Comparison of ENCODE assay signal across 11 cellular contexts in genomic region chr3:20023663-20024417, GRCh38. TPM values are rescaled to one million over a fixed set of nuclear protein-coding genes. Genes with fewer than 3 reads are reported as not detected.
DNase-seq lines count a peak whose midpoint lies in the region; ATAC-seq and TF ChIP-seq lines count a peak whose summit lies in the region.
"Had no signal": no experiment of that assay in that cellular context is flagged by ENCODE, and none has a peak within 500 bp of the region (broad histone marks: within the 10 kb centered on the region; RNA-seq: fewer than 3 reads in every experiment).

No MANE protein-coding gene starts in this region.

- H3K9me3 Mint-ChIP-seq in memory B cell: no peaks in the 10 kb centered on the region
- no peaks in the 10 kb centered on the region for H3K9me3 Mint-ChIP-seq in activated CD4-positive, alpha-beta T cell treated with anti-CD3 and anti-CD28 coated beads, Interleukin-2, amount 10 ng/mL, durations not matched to agents 7 days and 5 days
- H3K9me3 Mint-ChIP-seq: type B pancreatic cell had no signal

- no peaks in the 10 kb centered on the region for H3K27me3 Mint-ChIP-seq in memory B cell
- H3K27me3 Mint-ChIP-seq in activated CD4-positive, alpha-beta T cell treated with anti-CD3 and anti-CD28 coated beads, Interleukin-2, amount 10 ng/mL, durations not matched to agents 7 days and 5 days: no peaks in the 10 kb centered on the region
- H3K27me3 Mint-ChIP-seq: type B pancreatic cell had no signal

- no peaks in the 10 kb centered on the region for H3K36me3 ChIP-seq in OCI-LY3 (replicated peaks; ENCODE audit: low read depth, low read length)

- H3K4me3 ChIP-seq in OCI-LY3 (ENCODE audit: low read length): no peak overlapping the region

- H3K27ac Mint-ChIP-seq in memory B cell: no peak overlapping the region
- H3K27ac Mint-ChIP-seq in activated CD4-positive, alpha-beta T cell treated with anti-CD3 and anti-CD28 coated beads, Interleukin-2, amount 10 ng/mL, durations not matched to agents 7 days and 5 days: no peak overlapping the region
- H3K27ac Mint-ChIP-seq: type B pancreatic cell had no signal

- peaks cover 8% of the 10 kb centered on the region for H3K4me1 Mint-ChIP-seq in memory B cell
- peaks cover 9% of the 10 kb centered on the region for H3K4me1 Mint-ChIP-seq in activated CD4-positive, alpha-beta T cell treated with anti-CD3 and anti-CD28 coated beads, Interleukin-2, amount 10 ng/mL, durations not matched to agents 7 days and 5 days

- no peak for TF ChIP-seq CTCF in OCI-LY3 (IDR thresholded peaks at IDR 0.05; ENCODE audit: low read depth, low read length)

- no peaks in the 10 kb centered on the region for H4K20me1 ChIP-seq in OCI-LY3 (ENCODE audit: insufficient read depth, low read length)

- POLR2A ChIA-PET in activated CD4-positive, alpha-beta T cell treated with anti-CD3 and anti-CD28 coated beads, Interleukin-2, amount 10 ng/mL, durations not matched to agents 7 days and 5 days (lab: Charles Lee): interaction anchor here (0.6 kb wide), 1 partner anchor 15 kb away, joined by 3 read pairs; no protein-coding TSS in a partner anchor

- DNase-seq in dermis blood vessel endothelial cell (peak; percentile 82), memory B cell (ENCODE audit: low spot score in 2 of 2) (no peak), NCI-H69 (lab: John Stamatoyannopoulos, UW) (no peak)
- DNase-seq in activated CD4-positive, alpha-beta T cell treated with anti-CD3 and anti-CD28 coated beads, Interleukin-2, amount 10 ng/mL, durations not matched to agents 7 days and 5 days: no peak
- DNase-seq: EL, NCI-H446 had no signal

- peaks cover 9% of the 10 kb centered on the region for H3K4me1 ChIP-seq in OCI-LY3 (ENCODE audit: low read length)

- H3K9ac ChIP-seq in OCI-LY3 (ENCODE audit: low read length): no peak overlapping the region

- no peaks in the 10 kb centered on the region for H3K36me3 Mint-ChIP-seq in memory B cell
- H3K36me3 Mint-ChIP-seq in activated CD4-positive, alpha-beta T cell treated with anti-CD3 and anti-CD28 coated beads, Interleukin-2, amount 10 ng/mL, durations not matched to agents 7 days and 5 days (ENCODE audit: low read depth): no peaks in the 10 kb centered on the region
- H3K36me3 Mint-ChIP-seq: type B pancreatic cell had no signal

- H3K9me3 ChIP-seq in OCI-LY3 (ENCODE audit: insufficient read depth, low read length): no peaks in the 10 kb centered on the region

- H3K27ac ChIP-seq in OCI-LY3 (ENCODE audit: low read length) (no peak overlapping the region), temporal lobe (ENCODE audit: low read depth, low read length) (peak overlapping the region; percentile 23)

- CTCF ChIA-PET in activated CD4-positive, alpha-beta T cell treated with anti-CD3 and anti-CD28 coated beads, Interleukin-2, amount 10 ng/mL, durations not matched to agents 7 days and 5 days (lab: Charles Lee): interaction anchor here (0.8 kb wide), 1 partner anchor 20 kb away, joined by 6 read pairs; no protein-coding TSS in a partner anchor

- no peaks in the 10 kb centered on the region for H3K79me2 ChIP-seq in OCI-LY3 (ENCODE audit: low read length)

- no peak overlapping the region for H3K4me2 ChIP-seq in OCI-LY3 (ENCODE audit: low read length)

- no peak overlapping the region for H3K4me3 Mint-ChIP-seq in memory B cell
- no peak overlapping the region for H3K4me3 Mint-ChIP-seq in activated CD4-positive, alpha-beta T cell treated with anti-CD3 and anti-CD28 coated beads, Interleukin-2, amount 10 ng/mL, durations not matched to agents 7 days and 5 days
- H3K4me3 Mint-ChIP-seq: type B pancreatic cell had no signal

- ATAC-seq in memory B cell (ENCODE audit: low read depth): peak; percentile 70
- ATAC-seq in HG03378 (IDR thresholded peaks at IDR 0.05; ENCODE audit: unreplicated experiment): no peak
- ATAC-seq in HG02852 (IDR thresholded peaks at IDR 0.05; ENCODE audit: unreplicated experiment): no peak

- no peaks in the 10 kb centered on the region for H3K27me3 ChIP-seq in OCI-LY3 (ENCODE audit: low read depth, low read length)

- H2AFZ ChIP-seq in OCI-LY3 (ENCODE audit: low read depth, low read length): peak overlapping the region; percentile 52

RNA-seq across cellular contexts. Expression of gene PP2D1, which starts 11.8 kb away (rescaled TPM):
- not detected in 2 replicates for total RNA-seq in dermis blood vessel endothelial cell
- total RNA-seq in temporal lobe: not detected
- total RNA-seq in activated CD4-positive, alpha-beta T cell treated with anti-CD3 and anti-CD28 coated beads, Interleukin-2, amount 10 ng/mL, durations not matched to agents 7 days and 5 days: not detected

RNA-seq across cellular contexts. Expression of gene KAT2B, which starts 16.4 kb away (rescaled TPM):
- total RNA-seq in dermis blood vessel endothelial cell: 18.7 and 22.6 TPM in 2 replicates
- total RNA-seq in temporal lobe: 14.5 TPM
- total RNA-seq in activated CD4-positive, alpha-beta T cell treated with anti-CD3 and anti-CD28 coated beads, Interleukin-2, amount 10 ng/mL, durations not matched to agents 7 days and 5 days: 10 to 100 TPM; 84.5 to 91.3 TPM
